In genomic region chr18:13500227-13500865, GRCh38 we compare ENCODE assay signal across 7 cellular contexts.
DNase-seq lines count a peak whose midpoint lies in the region; ATAC-seq and TF ChIP-seq lines count a peak whose summit lies in the region.

No MANE protein-coding gene starts in this region.

- peaks cover 18 to 53% (median 38%) of the 10 kb centered on the region in 9 donors for H3K4me1 ChIP-seq in heart right ventricle

- H3K27me3 ChIP-seq in heart right ventricle = no peaks in the 10 kb centered on the region

- no peak overlapping the region for H3K4me3 ChIP-seq in Jurkat, Clone E6-1 (ENCODE audit: low read length)
- peak overlapping the region in 7 of 10 donors; percentile 25 to 41 (median 35) for H3K4me3 ChIP-seq in heart right ventricle
- no peak overlapping the region for H3K4me3 ChIP-seq in retinal pigment epithelial cell (ENCODE audit: low read length)

- peaks cover 0 to 3% (median 0%) of the 10 kb centered on the region in 11 donors for H3K9me3 ChIP-seq in heart right ventricle

- ATAC-seq in SK-N-SH treated with all-trans-retinoic acid at 6 μM for 48 hours = peak; percentile 83
- ATAC-seq in heart right ventricle = peak; percentile 61 to 90 (median 84)
- no peak for ATAC-seq in HG03342 (IDR thresholded peaks at IDR 0.05; ENCODE audit: unreplicated experiment)

- TF ChIP-seq CTCF in heart right ventricle (IDR thresholded peaks at IDR 0.05) (peak in 3 of 9 donors; percentile 28 to 39 (median 29)), retinal pigment epithelial cell (conservative IDR thresholded peaks at IDR 0.05; ENCODE audit: low read depth, low read length) (no peak)

- WGBS in heart right ventricle, 2 donors = 10 to 16% methylated on average over 23 of the region's 23 CpGs

- intact Hi-C loops in heart right ventricle (cut with DNase I) = loop anchor here in 2 of 10 donors (10.0 kb wide), 2 partner anchors 116 to 216 kb away; no protein-coding TSS in a partner anchor

- peaks cover 0 to 17% (median 0%) of the 10 kb centered on the region in 9 donors for H3K36me3 ChIP-seq in heart right ventricle

- peak; percentile 61 for DNase-seq in Jurkat, Clone E6-1 (ENCODE audit: low read depth, low spot score)
- DNase-seq in heart right ventricle (peak; percentile 42 to 59), retinal pigment epithelial cell (ENCODE audit: low read depth) (peak; percentile 31), CD1c-positive myeloid dendritic cell (ENCODE audit: extremely low spot score) (no peak), GM19238 (ENCODE audit: insufficient read length, low spot score) (no peak)

- peak overlapping the region; percentile 53 to 93 (median 83) for H3K27ac ChIP-seq in heart right ventricle

TF ChIP-seq in SK-N-SH treated with all-trans-retinoic acid at 6 μM for 48 hours, 23 proteins besides CTCF, POLR2A, EP300 and RAD21:
- no peak for TF ChIP-seq BACH2 (CRISPR knock-in tag; IDR thresholded peaks at IDR 0.05; ENCODE audit: borderline replicate concordance)
- TF ChIP-seq GLIS3 (CRISPR knock-in tag; IDR thresholded peaks at IDR 0.05) = no peak
- TF ChIP-seq TOX (CRISPR knock-in tag; IDR thresholded peaks at IDR 0.05; ENCODE audit: borderline replicate concordance) = no peak
- no peak for TF ChIP-seq ARNTL (CRISPR knock-in tag; IDR thresholded peaks at IDR 0.05; ENCODE audit: borderline replicate concordance, low read depth)
- TF ChIP-seq ZNF565 (CRISPR knock-in tag; conservative IDR thresholded peaks at IDR 0.05; ENCODE audit: low read depth) = no peak
- TF ChIP-seq ZFP3 (CRISPR knock-in tag; IDR thresholded peaks at IDR 0.05) = no peak
- TF ChIP-seq ESRRG (CRISPR knock-in tag; IDR thresholded peaks at IDR 0.05) = no peak
- no peak for TF ChIP-seq SNAI2 (CRISPR knock-in tag; IDR thresholded peaks at IDR 0.05)
- no peak for TF ChIP-seq CSDC2 (CRISPR knock-in tag; IDR thresholded peaks at IDR 0.05)

Comparison
In these comparisons a context has a peak if more than half of its experiments do, and no peak if none do; other contexts are left out.
1. DNase-seq: peak in Jurkat, Clone E6-1 (single experiment), heart right ventricle (2 of 2) and retinal pigment epithelial cell (single experiment); none in CD1c-positive myeloid dendritic cell (single experiment) and GM19238 (single experiment).
2. H3K4me3 ChIP-seq: peak in heart right ventricle (7 of 10); none in Jurkat, Clone E6-1 (single experiment) and retinal pigment epithelial cell (single experiment).